Comparison of ENCODE assay signal across 2 cellular contexts in genomic region chr1:112160214-112160613, GRCh38.
TF ChIP-seq lines count a peak whose summit lies in the region.

No MANE protein-coding gene starts in this region.

TF ChIP-seq in WTC11, 78 proteins besides CTCF, POLR2A, EP300 and RAD21:
- TF ChIP-seq ZNF281 (CRISPR knock-in tag; IDR thresholded peaks at IDR 0.05): peak; percentile 71; the same call in 1 of the 2 replicates
- TF ChIP-seq, protein P1, sequence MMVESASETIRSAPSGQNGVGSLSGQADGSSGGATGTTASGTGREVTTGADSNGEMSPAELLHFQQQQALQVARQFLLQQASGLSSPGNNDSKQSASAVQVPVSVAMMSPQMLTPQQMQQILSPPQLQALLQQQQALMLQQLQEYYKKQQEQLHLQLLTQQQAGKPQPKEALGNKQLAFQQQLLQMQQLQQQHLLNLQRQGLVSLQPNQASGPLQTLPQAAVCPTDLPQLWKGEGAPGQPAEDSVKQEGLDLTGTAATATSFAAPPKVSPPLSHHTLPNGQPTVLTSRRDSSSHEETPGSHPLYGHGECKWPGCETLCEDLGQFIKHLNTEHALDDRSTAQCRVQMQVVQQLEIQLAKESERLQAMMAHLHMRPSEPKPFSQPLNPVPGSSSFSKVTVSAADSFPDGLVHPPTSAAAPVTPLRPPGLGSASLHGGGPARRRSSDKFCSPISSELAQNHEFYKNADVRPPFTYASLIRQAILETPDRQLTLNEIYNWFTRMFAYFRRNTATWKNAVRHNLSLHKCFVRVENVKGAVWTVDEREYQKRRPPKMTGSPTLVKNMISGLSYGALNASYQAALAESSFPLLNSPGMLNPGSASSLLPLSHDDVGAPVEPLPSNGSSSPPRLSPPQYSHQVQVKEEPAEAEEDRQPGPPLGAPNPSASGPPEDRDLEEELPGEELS (CRISPR knock-in tag; IDR thresholded peaks at IDR 0.05): peak; percentile 61; the same call in 1 of the 2 replicates
- TF ChIP-seq MAX (CRISPR knock-in tag; IDR thresholded peaks at IDR 0.05): 0 out of 2 replicates have a peak, but pooled peaks have one; percentile 48
- 0 out of 2 replicates have a peak, but pooled peaks have one; percentile 21 for TF ChIP-seq E2F5 (CRISPR knock-in tag; IDR thresholded peaks at IDR 0.05)
- 0 out of 2 replicates have a peak, but pooled peaks have one; percentile 22 for TF ChIP-seq ZNF532 (CRISPR knock-in tag; IDR thresholded peaks at IDR 0.05; ENCODE audit: borderline replicate concordance)
- 0 out of 2 replicates have a peak, but pooled peaks have one; percentile 57 for TF ChIP-seq FOXK1 (CRISPR knock-in tag; IDR thresholded peaks at IDR 0.05)
TF ChIP-seq in WTC11: peak in this region for 6; not testable (repeated sequence) for 72.

TF ChIP-seq in HepG2, 621 proteins besides CTCF, POLR2A, EP300 and RAD21:
- peak; percentile 13; the same call in 1 of the 2 replicates for TF ChIP-seq ZNF281 (CRISPR knock-in tag; IDR thresholded peaks at IDR 0.05; ENCODE audit: borderline replicate concordance)
